5 cellular contexts compared by ENCODE assay signal in the genomic region with DNA sequence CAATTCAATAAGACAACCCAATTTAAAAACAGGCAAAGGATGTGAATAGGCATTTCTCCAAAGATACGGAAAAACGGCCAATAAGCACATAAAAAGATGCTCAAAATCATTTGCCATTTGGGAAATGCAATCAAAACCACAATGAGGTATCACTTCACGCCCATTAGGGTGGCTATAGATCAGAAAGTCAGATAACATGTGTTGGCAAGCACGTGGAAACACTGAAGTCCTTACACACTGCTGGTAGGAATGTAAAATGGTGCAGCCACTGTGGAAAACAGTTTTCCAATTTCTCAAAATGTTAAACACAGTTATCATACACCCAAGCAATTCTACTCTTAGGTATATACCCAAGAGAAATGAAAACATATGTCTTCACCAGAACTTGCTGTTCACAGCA. TPM values are rescaled to one million over a fixed set of nuclear protein-coding genes. Genes with fewer than 3 reads are reported as not detected.
DNase-seq lines count a peak whose midpoint lies in the region; ATAC-seq lines count a peak whose summit lies in the region.
"Not testable (repeated sequence)": the region's sequence is repeated elsewhere in the genome, so short reads cannot be mapped to it uniquely, and the experiment has no call there.

No MANE protein-coding gene starts in this region.

- not testable (repeated sequence) for H3K4me3 ChIP-seq in naive thymus-derived CD4-positive, alpha-beta T cell (ENCODE audit: low read length)

- POLR2A ChIA-PET in naive thymus-derived CD4-positive, alpha-beta T cell (lab: Charles Lee) = not testable (repeated sequence)

- not testable (repeated sequence) for H3K9me3 ChIP-seq in naive thymus-derived CD4-positive, alpha-beta T cell (ENCODE audit: control insufficient read depth in 2 of 3, low read length in 3 of 3)

- peak; percentile 10 for ATAC-seq in activated naive CD8-positive, alpha-beta T cell treated with anti-CD3 and anti-CD28 coated beads, Interleukin-2, amount 50 U/mL, for 24 hours
- ATAC-seq in naive thymus-derived CD4-positive, alpha-beta T cell = peak; percentile 37

- not testable (repeated sequence) for H3K27me3 ChIP-seq in naive thymus-derived CD4-positive, alpha-beta T cell (ENCODE audit: control insufficient read depth in 2 of 2, insufficient read depth in 2 of 2, low read length in 2 of 2)

- not testable (repeated sequence) for H3K4me1 Mint-ChIP-seq in activated naive CD8-positive, alpha-beta T cell treated with anti-CD3 and anti-CD28 coated beads, Interleukin-2, amount 50 U/mL, for 24 hours; naive thymus-derived CD4-positive, alpha-beta T cell

- H3K36me3 ChIP-seq in naive thymus-derived CD4-positive, alpha-beta T cell (ENCODE audit: control insufficient read depth in 2 of 3, insufficient read depth in 3 of 3, low read length in 3 of 3) = not testable (repeated sequence)

- not testable (repeated sequence) for H3K36me3 Mint-ChIP-seq in activated naive CD8-positive, alpha-beta T cell treated with anti-CD3 and anti-CD28 coated beads, Interleukin-2, amount 50 U/mL, for 24 hours (ENCODE audit: low read depth); naive thymus-derived CD4-positive, alpha-beta T cell

- DNase-seq in HT1080 (ENCODE audit: low read depth) = peak; percentile 0
- peak; percentile 1 for DNase-seq in NCI-H226
- not testable (repeated sequence) for DNase-seq in activated naive CD8-positive, alpha-beta T cell treated with anti-CD3 and anti-CD28 coated beads, Interleukin-2, amount 50 U/mL, for 24 hours; naive thymus-derived CD4-positive, alpha-beta T cell
- DNase-seq in epithelial cell of prostate (ENCODE audit: low read depth, low spot score) = peak; percentile 1

- H3K9me3 Mint-ChIP-seq in activated naive CD8-positive, alpha-beta T cell treated with anti-CD3 and anti-CD28 coated beads, Interleukin-2, amount 50 U/mL, for 24 hours; naive thymus-derived CD4-positive, alpha-beta T cell: not testable (repeated sequence)

- not testable (repeated sequence) for H3K4me3 Mint-ChIP-seq in activated naive CD8-positive, alpha-beta T cell treated with anti-CD3 and anti-CD28 coated beads, Interleukin-2, amount 50 U/mL, for 24 hours; naive thymus-derived CD4-positive, alpha-beta T cell

- intact Hi-C loops in naive thymus-derived CD4-positive, alpha-beta T cell (cut with micrococcal nuclease) = not testable (repeated sequence)

- not testable (repeated sequence) for H3K4me1 ChIP-seq in naive thymus-derived CD4-positive, alpha-beta T cell (ENCODE audit: control insufficient read depth in 2 of 2, insufficient read depth in 2 of 2, low read length in 2 of 2)

- not testable (repeated sequence) for H3K27ac ChIP-seq in epithelial cell of prostate; naive thymus-derived CD4-positive, alpha-beta T cell (ENCODE audit: low read depth, low read length)

- CTCF ChIA-PET in naive thymus-derived CD4-positive, alpha-beta T cell (lab: Charles Lee) = not testable (repeated sequence)

- not testable (repeated sequence) for H3K27me3 Mint-ChIP-seq in activated naive CD8-positive, alpha-beta T cell treated with anti-CD3 and anti-CD28 coated beads, Interleukin-2, amount 50 U/mL, for 24 hours; naive thymus-derived CD4-positive, alpha-beta T cell

- H3K27ac Mint-ChIP-seq in activated naive CD8-positive, alpha-beta T cell treated with anti-CD3 and anti-CD28 coated beads, Interleukin-2, amount 50 U/mL, for 24 hours; naive thymus-derived CD4-positive, alpha-beta T cell: not testable (repeated sequence)

RNA-seq across cellular contexts. Expression of gene RPS17, which starts 39.5 kb away (rescaled TPM):
- 3,352 and 4,043 TPM in 2 replicates for total RNA-seq in HT1080 (2014; rRNA removed; shearing (Covaris generic))
- 7,780 and 8,806 TPM in 2 replicates for polyA plus RNA-seq in HT1080 (2015; cell fraction: cytosol; rRNA removed)
- polyA plus RNA-seq in HT1080 (2015; cell fraction: nucleus; rRNA removed) = 2,028 and 2,069 TPM in 2 replicates
- total RNA-seq in naive thymus-derived CD4-positive, alpha-beta T cell = 1,000 to 10,000 TPM; 1,951 to 3,227 (median 2,164) TPM
- polyA plus RNA-seq in naive thymus-derived CD4-positive, alpha-beta T cell = 1,000 to 10,000 TPM; 1,555 to 2,061 TPM
